14 cellular contexts compared by ENCODE assay signal in genomic region chr5:176402684-176403083, GRCh38. TPM values are rescaled to one million over a fixed set of nuclear protein-coding genes. Genes with fewer than 3 reads are reported as not detected.
DNase-seq lines count a peak whose midpoint lies in the region; FAIRE-seq and TF ChIP-seq lines count a peak whose summit lies in the region.
"Had no signal": no experiment of that assay in that cellular context is flagged by ENCODE, and none has a peak within 500 bp of the region (broad histone marks: within the 10 kb centered on the region; RNA-seq: fewer than 3 reads in every experiment).

No MANE protein-coding gene starts in this region.

- intact Hi-C loops in tibial artery (cut with DNase I; ENCODE audit: low total_unique reads), result no loop called here

- no peaks in the 10 kb centered on the region for H3K9me1 ChIP-seq in keratinocyte (ENCODE audit: control insufficient read depth, extremely low read depth, insufficient read depth, low read length)

- H3K27ac ChIP-seq in keratinocyte (ENCODE audit: control insufficient read depth, insufficient read depth, low read length), result peak overlapping the region; percentile 1
- H3K27ac ChIP-seq in tibial artery, result no peak overlapping the region
- H3K27ac ChIP-seq: 22Rv1, adrenal gland had no signal

- H3K4me1 ChIP-seq in keratinocyte (ENCODE audit: control insufficient read depth, extremely low read depth, insufficient read depth, low read length) (peaks cover 34% of the 10 kb centered on the region), tibial artery (peaks cover 0 to 7% (median 0%) of the 10 kb centered on the region in 4 donors)
- H3K4me1 ChIP-seq: adrenal gland had no signal

- no peaks in the 10 kb centered on the region for H4K20me1 ChIP-seq in keratinocyte (ENCODE audit: control insufficient read depth, extremely low read depth, insufficient read depth, low read length)

- H3K4me3 ChIP-seq in keratinocyte (ENCODE audit: control insufficient read depth in 2 of 3, extremely low read depth in 1 of 3, insufficient read depth in 2 of 3, low read depth in 1 of 3, low read length in 3 of 3) (no peak overlapping the region), tibial artery (no peak overlapping the region), MG63 (no peak overlapping the region)
- H3K4me3 ChIP-seq: adrenal gland, gastrocnemius medialis had no signal

- H2AFZ ChIP-seq in keratinocyte (ENCODE audit: control insufficient read depth, low read length), result no peak overlapping the region

- H3K9ac ChIP-seq in keratinocyte (ENCODE audit: control insufficient read depth, extremely low read depth, insufficient read depth, low read length), result peak overlapping the region; percentile 4

- H3K27me3 ChIP-seq in keratinocyte (ENCODE audit: control insufficient read depth, extremely low read depth, insufficient read depth, low read length) (no peaks in the 10 kb centered on the region), tibial artery (no peaks in the 10 kb centered on the region), MG63 (no peaks in the 10 kb centered on the region)
- H3K27me3 ChIP-seq: adrenal gland, gastrocnemius medialis had no signal

- H3K36me3 ChIP-seq in keratinocyte (ENCODE audit: control insufficient read depth in 2 of 2, extremely low read depth in 1 of 2, insufficient read depth in 2 of 2, low read length in 2 of 2), result peaks cover 30 to 33% of the 10 kb centered on the region in 2 experiments
- H3K36me3 ChIP-seq in tibial artery, result peaks cover 10 to 60% (median 43%) of the 10 kb centered on the region in 3 donors
- peaks cover 53% of the 10 kb centered on the region for H3K36me3 ChIP-seq in MG63

- H3K79me2 ChIP-seq in keratinocyte (ENCODE audit: control insufficient read depth, insufficient read depth, low read length), result peaks cover 63% of the 10 kb centered on the region

- H3K4me2 ChIP-seq in keratinocyte (ENCODE audit: control insufficient read depth, extremely low read depth, insufficient read depth, low read depth, low read length), result no peak overlapping the region

- FAIRE-seq in keratinocyte (lab: Jason Lieb, UNC), result no peak
- FAIRE-seq: islet of Langerhans had no signal

- dilution Hi-C loops in keratinocyte (cut with MboI; ENCODE audit: extremely low pct_ligation_motif_present, low sequenced_read_pairs), result no loop called here

- no peaks in the 10 kb centered on the region for H3K9me3 ChIP-seq in keratinocyte (ENCODE audit: control insufficient read depth, low read depth, low read length)
- H3K9me3 ChIP-seq in tibial artery, result no peaks in the 10 kb centered on the region
- H3K9me3 ChIP-seq in MG63, result no peaks in the 10 kb centered on the region
- H3K9me3 ChIP-seq: adrenal gland, gastrocnemius medialis had no signal

- TF ChIP-seq CTCF in keratinocyte (optimal IDR thresholded peaks at IDR 0.05 in 1 of 3, IDR thresholded peaks at IDR 0.05 in 1 of 3, conservative IDR thresholded peaks at IDR 0.05 in 1 of 3; ENCODE audit: extremely low read depth in 1 of 3, insufficient read depth in 2 of 3, low read length in 3 of 3) (no peak), tibial artery (IDR thresholded peaks at IDR 0.05) (no peak)

- peak; percentile 42 for DNase-seq in DMS 273 (lab: John Stamatoyannopoulos, UW; ENCODE audit: unreplicated experiment)
- DNase-seq in DMS 273 treated with DMSO at 0.1 percent for 48 hours (lab: John Stamatoyannopoulos, UW), result no peak
- no peak for DNase-seq in keratinocyte (ENCODE audit: low read depth, low spot score)
- DNase-seq in tibial artery, result peak; percentile 19 to 28
- no peak for DNase-seq in DMS79 (lab: John Stamatoyannopoulos, UW)
- DNase-seq in MG63, result no peak
- DNase-seq: activated CD8-positive, alpha-beta memory T cell treated with anti-CD3 and anti-CD28 coated beads, Interleukin-2, amount 50 U/mL, for 48 hours; effector CD4-positive, alpha-beta T cell; gastrocnemius medialis; naive B cell; NCI-H2171 treated with DMSO at 0.1 percent for 48 hours had no signal

RNA-seq across cellular contexts. Expression of gene CLTB, which starts 13.7 kb away (rescaled TPM):
- polyA plus RNA-seq in keratinocyte, result 326 to 485 TPM (median 427 TPM) in 3 replicates
- polyA plus RNA-seq in keratinocyte (2011; ENCODE audit: low read depth), result 465 TPM
- polyA plus RNA-seq in keratinocyte (2011; cell fraction: cytosol; rRNA removed), result 241 and 487 TPM in 2 replicates
- polyA plus RNA-seq in keratinocyte (2011; cell fraction: nucleus; rRNA removed), result 219 and 221 TPM in 2 replicates
- polyA plus RNA-seq in keratinocyte (2012; ENCODE audit: low replicate concordance), result 435 and 459 TPM in 2 replicates
- polyA minus RNA-seq in keratinocyte, result 151 to 200 TPM (median 157 TPM) in 3 replicates
- polyA minus RNA-seq in keratinocyte (2011; cell fraction: cytosol; rRNA and poly(A)+ RNA removed), result 467 TPM
- 69.2 and 77.9 TPM in 2 replicates for polyA minus RNA-seq in keratinocyte (2011; cell fraction: nucleus; rRNA and poly(A)+ RNA removed)
- 281 and 342 TPM in 2 replicates for total RNA-seq in MG63 (2014; rRNA removed; shearing (Covaris generic); ENCODE audit: low replicate concordance)

RNA-seq across cellular contexts. Expression of gene HIGD2A, which starts 14.1 kb away (rescaled TPM):
- 74.6 to 91.4 TPM (median 87.9 TPM) in 3 replicates for polyA plus RNA-seq in keratinocyte
- 5.6 TPM for polyA plus RNA-seq in keratinocyte (2011; ENCODE audit: low read depth)
- polyA plus RNA-seq in keratinocyte (2011; cell fraction: cytosol; rRNA removed), result 79.7 and 125 TPM in 2 replicates
- polyA plus RNA-seq in keratinocyte (2011; cell fraction: nucleus; rRNA removed), result 25.9 and 37.5 TPM in 2 replicates
- 113 and 117 TPM in 2 replicates for polyA plus RNA-seq in keratinocyte (2012; ENCODE audit: low replicate concordance)
- 41.8 to 68.1 TPM (median 53.4 TPM) in 3 replicates for polyA minus RNA-seq in keratinocyte
- polyA minus RNA-seq in keratinocyte (2011; cell fraction: cytosol; rRNA and poly(A)+ RNA removed), result 113 TPM
- 14.7 and 17.1 TPM in 2 replicates for polyA minus RNA-seq in keratinocyte (2011; cell fraction: nucleus; rRNA and poly(A)+ RNA removed)
- total RNA-seq in MG63 (2014; rRNA removed; shearing (Covaris generic); ENCODE audit: low replicate concordance), result 151 and 166 TPM in 2 replicates

RNA-seq across cellular contexts. Expression of gene NOP16, which starts 14.3 kb away (rescaled TPM):
- polyA plus RNA-seq in keratinocyte, result 73.3 to 101 TPM (median 96.7 TPM) in 3 replicates
- 52.9 TPM for polyA plus RNA-seq in keratinocyte (2011; ENCODE audit: low read depth)
- 73.0 and 88.7 TPM in 2 replicates for polyA plus RNA-seq in keratinocyte (2011; cell fraction: cytosol; rRNA removed)
- 80.9 and 89.6 TPM in 2 replicates for polyA plus RNA-seq in keratinocyte (2011; cell fraction: nucleus; rRNA removed)
- polyA plus RNA-seq in keratinocyte (2012; ENCODE audit: low replicate concordance), result 62.2 and 82.2 TPM in 2 replicates
- polyA minus RNA-seq in keratinocyte, result 17.5 to 26.1 TPM (median 22.9 TPM) in 3 replicates
- 71.7 TPM for polyA minus RNA-seq in keratinocyte (2011; cell fraction: cytosol; rRNA and poly(A)+ RNA removed)
- 20.8 and 25.3 TPM in 2 replicates for polyA minus RNA-seq in keratinocyte (2011; cell fraction: nucleus; rRNA and poly(A)+ RNA removed)
- 146 and 237 TPM in 2 replicates for total RNA-seq in MG63 (2014; rRNA removed; shearing (Covaris generic); ENCODE audit: low replicate concordance)

RNA-seq across cellular contexts. Expression of gene ARL10, which starts 37.4 kb away (rescaled TPM):
- polyA plus RNA-seq in keratinocyte, result 0.70 to 2.4 TPM (median 1.6 TPM) in 3 replicates
- polyA plus RNA-seq in keratinocyte (2011; ENCODE audit: low read depth), result 1.0 TPM
- polyA plus RNA-seq in keratinocyte (2011; cell fraction: cytosol; rRNA removed), result 0.66 and 0.72 TPM in 2 replicates
- 2.4 and 3.8 TPM in 2 replicates for polyA plus RNA-seq in keratinocyte (2011; cell fraction: nucleus; rRNA removed)
- 1.4 and 2.2 TPM in 2 replicates for polyA plus RNA-seq in keratinocyte (2012; ENCODE audit: low replicate concordance)
- polyA minus RNA-seq in keratinocyte, result 1.5 to 3.0 TPM (median 2.1 TPM) in 3 replicates
- polyA minus RNA-seq in keratinocyte (2011; cell fraction: cytosol; rRNA and poly(A)+ RNA removed), result 3.1 TPM
- 1.3 and 2.9 TPM in 2 replicates for polyA minus RNA-seq in keratinocyte (2011; cell fraction: nucleus; rRNA and poly(A)+ RNA removed)
- 0.20 and 0.33 TPM in 2 replicates for total RNA-seq in MG63 (2014; rRNA removed; shearing (Covaris generic); ENCODE audit: low replicate concordance)

RNA-seq across cellular contexts. Expression of gene KIAA1191, which starts 41.1 kb away (rescaled TPM):
- 100 to 128 TPM (median 112 TPM) in 3 replicates for polyA plus RNA-seq in keratinocyte
- polyA plus RNA-seq in keratinocyte (2011; ENCODE audit: low read depth), result 29.3 TPM
- polyA plus RNA-seq in keratinocyte (2011; cell fraction: cytosol; rRNA removed), result 125 and 133 TPM in 2 replicates
- 66.7 and 77.1 TPM in 2 replicates for polyA plus RNA-seq in keratinocyte (2011; cell fraction: nucleus; rRNA removed)
- polyA plus RNA-seq in keratinocyte (2012; ENCODE audit: low replicate concordance), result 59.4 and 78.0 TPM in 2 replicates
- polyA minus RNA-seq in keratinocyte, result 116 to 204 TPM (median 141 TPM) in 3 replicates
- 122 TPM for polyA minus RNA-seq in keratinocyte (2011; cell fraction: cytosol; rRNA and poly(A)+ RNA removed)
- polyA minus RNA-seq in keratinocyte (2011; cell fraction: nucleus; rRNA and poly(A)+ RNA removed), result 29.3 and 42.0 TPM in 2 replicates
- 120 and 132 TPM in 2 replicates for total RNA-seq in MG63 (2014; rRNA removed; shearing (Covaris generic); ENCODE audit: low replicate concordance)

Comparison
In these comparisons a context has a peak if more than half of its experiments do, and no peak if none do; other contexts are left out.
1. DNase-seq: peak in DMS 273 (single experiment) and tibial artery (2 of 2); none in DMS 273 treated with DMSO at 0.1 percent for 48 hours (single experiment), keratinocyte (single experiment), DMS79 (single experiment) and MG63 (single experiment).